ENCODE assay signal across 1 cellular context in the genomic region with DNA sequence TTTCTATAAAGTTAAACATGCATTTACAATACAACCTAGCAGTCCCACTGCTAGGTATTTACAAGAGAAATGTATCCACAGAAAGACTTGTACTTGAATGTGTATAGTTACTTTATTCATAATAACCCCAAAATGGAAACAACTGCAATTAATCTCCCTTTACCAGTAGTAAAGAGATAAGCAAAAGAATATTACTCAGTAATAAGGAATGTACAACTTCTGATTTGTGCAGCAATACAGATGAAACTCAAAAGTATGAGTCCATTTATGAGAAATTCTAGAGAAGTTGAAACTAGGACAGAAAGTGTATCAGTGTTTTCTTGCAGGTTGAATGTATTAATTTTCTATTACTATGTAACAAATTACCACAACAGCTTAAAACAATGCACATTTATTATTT.
TF ChIP-seq lines count a peak whose summit lies in the region.

No MANE protein-coding gene starts in this region.

TF ChIP-seq in SK-N-SH treated with all-trans-retinoic acid at 6 μM for 48 hours, 23 proteins besides CTCF, POLR2A, EP300 and RAD21 (continued from another document):
- TF ChIP-seq ESRRG (CRISPR knock-in tag; IDR thresholded peaks at IDR 0.05) (no peak), ZFP30 (CRISPR knock-in tag; IDR thresholded peaks at IDR 0.05) (no peak), ZNF8 (CRISPR knock-in tag; IDR thresholded peaks at IDR 0.05) (no peak), PPARA (CRISPR knock-in tag; IDR thresholded peaks at IDR 0.05; ENCODE audit: borderline replicate concordance) (no peak), RARB (CRISPR knock-in tag; IDR thresholded peaks at IDR 0.05) (no peak)
- TF ChIP-seq, protein P1, sequence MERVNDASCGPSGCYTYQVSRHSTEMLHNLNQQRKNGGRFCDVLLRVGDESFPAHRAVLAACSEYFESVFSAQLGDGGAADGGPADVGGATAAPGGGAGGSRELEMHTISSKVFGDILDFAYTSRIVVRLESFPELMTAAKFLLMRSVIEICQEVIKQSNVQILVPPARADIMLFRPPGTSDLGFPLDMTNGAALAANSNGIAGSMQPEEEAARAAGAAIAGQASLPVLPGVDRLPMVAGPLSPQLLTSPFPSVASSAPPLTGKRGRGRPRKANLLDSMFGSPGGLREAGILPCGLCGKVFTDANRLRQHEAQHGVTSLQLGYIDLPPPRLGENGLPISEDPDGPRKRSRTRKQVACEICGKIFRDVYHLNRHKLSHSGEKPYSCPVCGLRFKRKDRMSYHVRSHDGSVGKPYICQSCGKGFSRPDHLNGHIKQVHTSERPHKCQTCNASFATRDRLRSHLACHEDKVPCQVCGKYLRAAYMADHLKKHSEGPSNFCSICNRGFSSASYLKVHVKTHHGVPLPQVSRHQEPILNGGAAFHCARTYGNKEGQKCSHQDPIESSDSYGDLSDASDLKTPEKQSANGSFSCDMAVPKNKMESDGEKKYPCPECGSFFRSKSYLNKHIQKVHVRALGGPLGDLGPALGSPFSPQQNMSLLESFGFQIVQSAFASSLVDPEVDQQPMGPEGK (CRISPR knock-in tag; IDR thresholded peaks at IDR 0.05; ENCODE audit: borderline replicate concordance): no peak
- TF ChIP-seq, protein P2, sequence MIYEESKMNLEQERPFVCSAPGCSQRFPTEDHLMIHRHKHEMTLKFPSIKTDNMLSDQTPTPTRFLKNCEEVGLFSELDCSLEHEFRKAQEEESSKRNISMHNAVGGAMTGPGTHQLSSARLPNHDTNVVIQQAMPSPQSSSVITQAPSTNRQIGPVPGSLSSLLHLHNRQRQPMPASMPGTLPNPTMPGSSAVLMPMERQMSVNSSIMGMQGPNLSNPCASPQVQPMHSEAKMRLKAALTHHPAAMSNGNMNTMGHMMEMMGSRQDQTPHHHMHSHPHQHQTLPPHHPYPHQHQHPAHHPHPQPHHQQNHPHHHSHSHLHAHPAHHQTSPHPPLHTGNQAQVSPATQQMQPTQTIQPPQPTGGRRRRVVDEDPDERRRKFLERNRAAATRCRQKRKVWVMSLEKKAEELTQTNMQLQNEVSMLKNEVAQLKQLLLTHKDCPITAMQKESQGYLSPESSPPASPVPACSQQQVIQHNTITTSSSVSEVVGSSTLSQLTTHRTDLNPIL (CRISPR knock-in tag; IDR thresholded peaks at IDR 0.05; ENCODE audit: low read depth): no peak
TF ChIP-seq in SK-N-SH treated with all-trans-retinoic acid at 6 μM for 48 hours: peak in this region for 0.
